Comparison of ENCODE assay signal across 9 cellular contexts in genomic region chr9:27194401-27195091, GRCh38.
DNase-seq lines count a peak whose midpoint lies in the region; ATAC-seq, FAIRE-seq and TF ChIP-seq lines count a peak whose summit lies in the region.
"Had no signal": no experiment of that assay in that cellular context is flagged by ENCODE, and none has a peak within 500 bp of the region (broad histone marks: within the 10 kb centered on the region; RNA-seq: fewer than 3 reads in every experiment).

No MANE protein-coding gene starts in this region.

- FAIRE-seq in D721Med (lab: Jason Lieb, UNC), result no peak

- no peak for ATAC-seq in GM18873 (IDR thresholded peaks at IDR 0.05; ENCODE audit: low FRiP score, unreplicated experiment)

- TF ChIP-seq CTCF in choroid plexus epithelial cell (conservative IDR thresholded peaks at IDR 0.05; ENCODE audit: low read depth, low read length) (no peak), D721Med (IDR thresholded peaks at IDR 0.05; ENCODE audit: insufficient read depth, missing control alignments) (no peak)

- DNase-seq in EH (ENCODE audit: low read depth), result peak; percentile 92
- peak; percentile 47 for DNase-seq in HS-5 (ENCODE audit: low read depth)
- DNase-seq in choroid plexus epithelial cell (ENCODE audit: low read depth), result peak; percentile 93
- DNase-seq in non-pigmented ciliary epithelial cell (ENCODE audit: low read depth), result peak; percentile 65
- no peak for DNase-seq in DMS153 treated with DMSO at 0.1 percent for 48 hours (lab: John Stamatoyannopoulos, UW; ENCODE audit: unreplicated experiment)
- no peak for DNase-seq in D721Med (ENCODE audit: insufficient read length, low spot score)
- no peak for DNase-seq in stimulated activated CD4-positive, alpha-beta T cell treated with anti-CD3 and anti-CD28 coated beads, Interleukin-1b, Interleukin-23, amount 100 ng/mL, for 48 hours
- DNase-seq: NCI-H187 had no signal

- H3K4me3 ChIP-seq in choroid plexus epithelial cell (ENCODE audit: low read depth, low read length), result no peak overlapping the region

Comparison
In these comparisons a context has a peak if more than half of its experiments do, and no peak if none do; other contexts are left out.
1. DNase-seq: peak in EH (single experiment), HS-5 (single experiment), choroid plexus epithelial cell (single experiment) and non-pigmented ciliary epithelial cell (single experiment); none in DMS153 treated with DMSO at 0.1 percent for 48 hours (single experiment), D721Med (single experiment) and stimulated activated CD4-positive, alpha-beta T cell treated with anti-CD3 and anti-CD28 coated beads, Interleukin-1b, Interleukin-23, amount 100 ng/mL, for 48 hours (single experiment).